ENCODE assay signal across 8 cellular contexts in the genomic region with DNA sequence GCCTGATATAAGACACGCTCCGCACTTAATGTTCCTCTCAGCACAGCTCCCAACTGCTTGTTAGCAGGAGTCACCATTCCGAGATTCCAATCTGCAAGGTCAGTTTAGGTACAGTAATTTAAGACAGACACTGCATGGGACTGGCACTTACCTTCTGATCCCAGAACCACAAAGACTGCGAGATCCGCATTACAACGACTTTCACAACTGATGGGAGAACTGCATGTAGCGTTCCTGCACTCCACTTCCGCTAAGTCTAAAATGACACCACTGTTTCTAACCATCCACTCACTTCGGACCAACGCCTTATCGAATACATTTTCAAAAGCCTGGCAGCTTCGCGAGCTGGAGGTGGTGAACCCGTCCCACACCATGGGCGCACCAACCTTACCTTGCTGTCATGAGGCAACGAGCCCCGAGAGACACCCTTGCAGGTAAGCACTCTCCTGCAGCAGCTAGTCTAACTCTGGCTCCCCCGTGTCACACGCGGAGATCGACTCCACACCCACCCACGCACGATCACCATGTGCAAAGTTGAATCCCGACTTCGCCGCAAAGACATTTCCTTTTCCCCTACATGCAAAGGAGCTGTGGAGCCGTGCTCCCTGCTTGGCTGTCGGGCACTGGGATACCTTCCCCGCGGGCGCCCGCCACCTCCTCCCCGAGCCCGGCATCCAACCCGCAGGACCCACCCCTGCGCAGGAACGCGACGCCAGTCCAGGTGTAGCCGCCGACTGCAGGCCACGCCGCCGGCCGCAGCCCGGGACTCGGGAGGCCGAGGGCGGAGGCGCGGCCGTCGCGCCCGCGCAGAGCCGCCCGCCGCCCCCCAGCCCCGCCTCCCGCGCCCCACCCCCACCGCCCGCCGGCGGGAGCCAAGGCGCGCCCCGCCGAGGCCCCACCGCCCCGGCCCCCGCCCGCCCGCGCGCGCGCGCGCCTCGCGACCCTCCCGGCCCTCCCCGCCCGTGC. TPM values are rescaled to one million over a fixed set of nuclear protein-coding genes. Genes with fewer than 3 reads are reported as not detected.
DNase-seq lines count a peak whose midpoint lies in the region; ATAC-seq and TF ChIP-seq lines count a peak whose summit lies in the region.

No MANE protein-coding gene starts in this region.

- H3K36me3 Mint-ChIP-seq in activated naive CD4-positive, alpha-beta T cell treated with anti-CD3 and anti-CD28 coated beads, Interleukin-2, amount 50 U/mL, for 24 hours, result peaks cover 12% of the 10 kb centered on the region

- H3K4me3 Mint-ChIP-seq in activated naive CD4-positive, alpha-beta T cell treated with anti-CD3 and anti-CD28 coated beads, Interleukin-2, amount 50 U/mL, for 24 hours, result peak overlapping the region; percentile 93

- no peak for TF ChIP-seq POLR2A in transverse colon (IDR thresholded peaks at IDR 0.05)

- peaks cover 76% of the 10 kb centered on the region for H3K4me1 Mint-ChIP-seq in activated naive CD4-positive, alpha-beta T cell treated with anti-CD3 and anti-CD28 coated beads, Interleukin-2, amount 50 U/mL, for 24 hours

- no peaks in the 10 kb centered on the region for H3K9me3 Mint-ChIP-seq in activated naive CD4-positive, alpha-beta T cell treated with anti-CD3 and anti-CD28 coated beads, Interleukin-2, amount 50 U/mL, for 24 hours

- peaks cover 23% of the 10 kb centered on the region for H3K79me2 ChIP-seq in parathyroid adenoma

- TF ChIP-seq CTCF in parathyroid adenoma (IDR thresholded peaks at IDR 0.05), result no peak
- TF ChIP-seq CTCF in transverse colon (IDR thresholded peaks at IDR 0.05), result no peak

- peak overlapping the region; percentile 95 for H3K4me2 ChIP-seq in parathyroid adenoma (ENCODE audit: low read length)

- intact Hi-C loops in head of caudate nucleus (cut with DNase I), result loop anchor here (1.0 kb wide), 1 partner anchor 66 kb away; no protein-coding TSS in a partner anchor
- intact Hi-C loops in transverse colon (cut with DNase I; ENCODE audit: low total_unique reads), result loop anchor here (5.0 kb wide), 1 partner anchor 68 kb away; a partner anchor contains a TSS

- no peaks in the 10 kb centered on the region for H3K27me3 Mint-ChIP-seq in activated naive CD4-positive, alpha-beta T cell treated with anti-CD3 and anti-CD28 coated beads, Interleukin-2, amount 50 U/mL, for 24 hours

- H3K9ac ChIP-seq in parathyroid adenoma, result no peak overlapping the region

- WGBS in transverse colon (ENCODE audit: low coverage in 1 of 2), 2 donors, result 0 to 1% methylated on average over 8 to 44 of the region's 86 CpGs

- H3K27ac ChIP-seq in SJSA1 (peak overlapping the region; percentile 58; the same call in 1 of the 2 replicates), parathyroid adenoma (peak overlapping the region; percentile 7), transverse colon (peak overlapping the region; percentile 89 to 96 (median 94))

- H3K9me3 ChIP-seq in SJSA1 (replicated peaks) (peaks cover 3% of the 10 kb centered on the region; the same call in 1 of the 2 replicates), parathyroid adenoma (ENCODE audit: control insufficient read depth, low read length) (no peaks in the 10 kb centered on the region), transverse colon (no peaks in the 10 kb centered on the region)

- DNase-seq in DMS53 (lab: John Stamatoyannopoulos, UW) (peak; percentile 84), HuH-7.5 (ENCODE audit: low spot score) (peak; percentile 82), SJSA1 (ENCODE audit: low read depth in 1 of 2, low spot score in 2 of 2) (peak in 1 of 2 experiments; percentile 50), head of caudate nucleus (peak in 39 of 42 donors; percentile 19 to 80 (median 51)), transverse colon (peak; percentile 71)

- H3K27me3 ChIP-seq in SJSA1 (replicated peaks), result no peaks in the 10 kb centered on the region
- no peaks in the 10 kb centered on the region for H3K27me3 ChIP-seq in parathyroid adenoma (ENCODE audit: control insufficient read depth, insufficient read depth, low read length)
- H3K27me3 ChIP-seq in transverse colon, result no peaks in the 10 kb centered on the region

- peak overlapping the region; percentile 72 for H3K27ac Mint-ChIP-seq in activated naive CD4-positive, alpha-beta T cell treated with anti-CD3 and anti-CD28 coated beads, Interleukin-2, amount 50 U/mL, for 24 hours

- peak overlapping the region; percentile 60 for H2AFZ ChIP-seq in parathyroid adenoma

- peak overlapping the region; percentile 98 for H3K4me3 ChIP-seq in SJSA1
- peak overlapping the region; percentile 73 for H3K4me3 ChIP-seq in parathyroid adenoma (ENCODE audit: low read depth, low read length)
- peak overlapping the region; percentile 44 to 99 (median 78) for H3K4me3 ChIP-seq in transverse colon

- peak; percentile 38 for ATAC-seq in GM21515 (IDR thresholded peaks at IDR 0.05; ENCODE audit: unreplicated experiment)

- no peak for TF ChIP-seq EP300 in transverse colon (IDR thresholded peaks at IDR 0.05; ENCODE audit: low read depth)

- H3K36me3 ChIP-seq in SJSA1 (peaks cover 23% of the 10 kb centered on the region), parathyroid adenoma (ENCODE audit: control insufficient read depth, insufficient read depth, low read length) (no peaks in the 10 kb centered on the region), transverse colon (no peaks in the 10 kb centered on the region)

- H3K4me1 ChIP-seq in SJSA1 (replicated peaks), result peaks cover 16% of the 10 kb centered on the region
- no peaks in the 10 kb centered on the region for H3K4me1 ChIP-seq in parathyroid adenoma
- peaks cover 14 to 32% (median 18%) of the 10 kb centered on the region in 4 donors for H3K4me1 ChIP-seq in transverse colon

- in situ Hi-C loops in transverse colon (cut with MboI; ENCODE audit: low pct_ligation_motif_present in 1 of 4, low pct_unique_long_range_greater_than_20kb in 1 of 4, low sequenced_read_pairs in 3 of 4), result loop anchor here in 2 of 4 donors (10.0 kb wide), 2 partner anchors 50 to 60 kb away; no protein-coding TSS in a partner anchor

RNA-seq across cellular contexts. Expression of a gene that starts 0.7 kb away (rescaled TPM):
- total RNA-seq in SJSA1 (2014; rRNA removed; shearing (Covaris generic)), result 12.0 and 25.5 TPM in 2 replicates
- 10 to 100 TPM; 10.7 to 22.1 (median 15.4) TPM for total RNA-seq in transverse colon

RNA-seq across cellular contexts. Expression of a gene that starts 0.9 kb away (rescaled TPM):
- 11.9 and 15.2 TPM in 2 replicates for total RNA-seq in SJSA1 (2014; rRNA removed; shearing (Covaris generic))
- 1 to 10 TPM; 2.6 to 6.5 (median 3.2) TPM for total RNA-seq in transverse colon

Comparison
In these comparisons a context has a peak if more than half of its experiments do, and no peak if none do; other contexts are left out.
1. H3K27ac ChIP-seq: peak in every context shown above with its lines; median percentile 94 in transverse colon; 58 in SJSA1; 7 in parathyroid adenoma.